In the genomic region with DNA sequence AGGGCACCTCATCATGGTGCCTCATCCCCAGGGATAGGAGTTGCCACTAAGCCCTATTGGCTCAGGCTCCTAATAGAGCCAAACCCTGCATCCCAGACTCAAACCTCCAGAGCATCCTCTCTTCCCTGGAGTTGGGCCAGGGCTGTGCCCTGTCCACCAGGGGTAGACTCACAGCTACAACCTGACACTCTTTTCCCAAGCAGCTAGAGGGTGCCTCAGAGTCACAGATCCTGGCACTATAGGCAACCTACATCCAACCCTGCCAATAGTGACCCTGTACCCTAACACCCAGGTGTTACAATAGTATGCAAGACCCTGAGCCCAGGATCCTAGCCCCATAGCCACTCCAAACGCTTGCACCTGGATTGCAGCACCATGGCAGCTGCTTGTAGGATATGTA, we compare ENCODE assay signal across 24 cellular contexts.
A peak's percentile ranks its signal among the peaks of the same experiment; 100 is the strongest.
DNase-seq lines count a peak whose midpoint lies in the region; ATAC-seq and TF ChIP-seq lines count a peak whose summit lies in the region.
"Had no signal": no experiment of that assay in that cellular context is flagged by ENCODE, and none has a peak within 500 bp of the region (broad histone marks: within the 10 kb centered on the region; RNA-seq: fewer than 3 reads in every experiment).

No MANE protein-coding gene starts in this region.

- ATAC-seq in activated naive CD8-positive, alpha-beta T cell treated with anti-CD3 and anti-CD28 coated beads, Interleukin-2, amount 50 U/mL, for 24 hours = no peak
- ATAC-seq in esophagus mucosa = peak; percentile 17
- ATAC-seq in lower lobe of right lung = peak; percentile 7 to 17
- no peak for ATAC-seq in HG03159 (IDR thresholded peaks at IDR 0.05; ENCODE audit: unreplicated experiment)
- ATAC-seq: left lobe of liver had no signal

- intact Hi-C loops in lower lobe of right lung (cut with DNase I) = no loop called here

- no peaks in the 10 kb centered on the region for H3K27me3 Mint-ChIP-seq in activated naive CD8-positive, alpha-beta T cell treated with anti-CD3 and anti-CD28 coated beads, Interleukin-2, amount 50 U/mL, for 24 hours
- H3K27me3 Mint-ChIP-seq in activated naive CD8-positive, alpha-beta T cell treated with anti-CD3 and anti-CD28 coated beads for 36 hours = no peaks in the 10 kb centered on the region
- H3K27me3 Mint-ChIP-seq: activated naive CD8-positive, alpha-beta T cell treated with anti-CD3 and anti-CD28 coated beads, Interleukin-2, amount 10 ng/mL, durations not matched to agents 7 days and 5 days; progenitor cell of endocrine pancreas had no signal

- peaks cover 49% of the 10 kb centered on the region for H3K36me3 Mint-ChIP-seq in activated naive CD8-positive, alpha-beta T cell treated with anti-CD3 and anti-CD28 coated beads, Interleukin-2, amount 50 U/mL, for 24 hours (ENCODE audit: low read depth)
- peaks cover 38% of the 10 kb centered on the region for H3K36me3 Mint-ChIP-seq in activated naive CD8-positive, alpha-beta T cell treated with anti-CD3 and anti-CD28 coated beads for 36 hours

- peaks cover 48% of the 10 kb centered on the region for H3K36me3 ChIP-seq in lower lobe of right lung
- H3K36me3 ChIP-seq: colonic mucosa had no signal

- H3K9me3 Mint-ChIP-seq in activated naive CD8-positive, alpha-beta T cell treated with anti-CD3 and anti-CD28 coated beads, Interleukin-2, amount 50 U/mL, for 24 hours = no peaks in the 10 kb centered on the region
- H3K9me3 Mint-ChIP-seq in activated naive CD8-positive, alpha-beta T cell treated with anti-CD3 and anti-CD28 coated beads for 36 hours = peaks cover 1% of the 10 kb centered on the region
- H3K9me3 Mint-ChIP-seq: activated naive CD8-positive, alpha-beta T cell treated with anti-CD3 and anti-CD28 coated beads, Interleukin-2, amount 10 ng/mL, durations not matched to agents 7 days and 5 days; HFFc6 had no signal

- no peaks in the 10 kb centered on the region for H3K9me3 ChIP-seq in lower lobe of right lung
- H3K9me3 ChIP-seq: colonic mucosa had no signal

- no peak for TF ChIP-seq CTCF in lower lobe of right lung (IDR thresholded peaks at IDR 0.05)

- no peak overlapping the region for H3K4me3 ChIP-seq in lower lobe of right lung
- H3K4me3 ChIP-seq: colonic mucosa had no signal

- peak overlapping the region; percentile 28 for H3K27ac Mint-ChIP-seq in activated naive CD8-positive, alpha-beta T cell treated with anti-CD3 and anti-CD28 coated beads, Interleukin-2, amount 50 U/mL, for 24 hours
- no peak overlapping the region for H3K27ac Mint-ChIP-seq in activated naive CD8-positive, alpha-beta T cell treated with anti-CD3 and anti-CD28 coated beads for 36 hours
- H3K27ac Mint-ChIP-seq: HFFc6, progenitor cell of endocrine pancreas had no signal

- H3K4me1 ChIP-seq in lower lobe of right lung = peaks cover 12% of the 10 kb centered on the region
- H3K4me1 ChIP-seq: colonic mucosa had no signal

- DNase-seq in activated naive CD8-positive, alpha-beta T cell treated with anti-CD3 and anti-CD28 coated beads, Interleukin-2, amount 50 U/mL, for 24 hours = no peak
- DNase-seq in activated naive CD8-positive, alpha-beta T cell treated with anti-CD3 and anti-CD28 coated beads for 36 hours = no peak
- no peak for DNase-seq in lower lobe of right lung
- DNase-seq in stimulated activated CD8-positive, alpha-beta memory T cell treated with anti-CD3 and anti-CD28 coated beads, Interleukin-4, amount 100 ng/mL, for 48 hours = no peak
- DNase-seq in anterior cingulate cortex (lab: John Stamatoyannopoulos, UW) = no peak
- DNase-seq in NCI-H1048 (lab: John Stamatoyannopoulos, UW) = no peak
- DNase-seq: activated CD4-positive, alpha-beta T cell treated with anti-CD3 and anti-CD28 coated beads for 4 hours; activated naive CD8-positive, alpha-beta T cell treated with anti-CD3 and anti-CD28 coated beads, Interleukin-2, amount 10 ng/mL, durations not matched to agents 7 days and 5 days; colonic mucosa; COR-L47; DND-41; HFFc6; NCI-H187 treated with DMSO at 0.1 percent for 48 hours; NCI-H748 treated with DMSO at 0.1 percent for 48 hours; SHP77; small intestine; stimulated activated naive CD4-positive, alpha-beta T cell; SW 1271 had no signal

- H3K4me1 Mint-ChIP-seq in activated naive CD8-positive, alpha-beta T cell treated with anti-CD3 and anti-CD28 coated beads, Interleukin-2, amount 50 U/mL, for 24 hours = peaks cover 39% of the 10 kb centered on the region
- H3K4me1 Mint-ChIP-seq in activated naive CD8-positive, alpha-beta T cell treated with anti-CD3 and anti-CD28 coated beads for 36 hours = peaks cover 17% of the 10 kb centered on the region

- H3K4me3 Mint-ChIP-seq in activated naive CD8-positive, alpha-beta T cell treated with anti-CD3 and anti-CD28 coated beads, Interleukin-2, amount 50 U/mL, for 24 hours = no peak overlapping the region
- H3K4me3 Mint-ChIP-seq in activated naive CD8-positive, alpha-beta T cell treated with anti-CD3 and anti-CD28 coated beads for 36 hours = no peak overlapping the region
- H3K4me3 Mint-ChIP-seq: activated naive CD8-positive, alpha-beta T cell treated with anti-CD3 and anti-CD28 coated beads, Interleukin-2, amount 10 ng/mL, durations not matched to agents 7 days and 5 days; HFFc6; neural crest cell had no signal

- no peaks in the 10 kb centered on the region for H3K27me3 ChIP-seq in lower lobe of right lung (ENCODE audit: low read depth)
- H3K27me3 ChIP-seq: colonic mucosa had no signal

- H3K27ac ChIP-seq in lower lobe of right lung = no peak overlapping the region
- H3K27ac ChIP-seq: colonic mucosa, KMS-11 had no signal

Comparison
In these comparisons a context has a peak if more than half of its experiments do, and no peak if none do; other contexts are left out.
1. ATAC-seq: peak in esophagus mucosa (single experiment) and lower lobe of right lung (2 of 2); none in activated naive CD8-positive, alpha-beta T cell treated with anti-CD3 and anti-CD28 coated beads, Interleukin-2, amount 50 U/mL, for 24 hours (single experiment) and HG03159 (single experiment).